ENCODE assay signal across 1 cellular context in genomic region chr1:162717548-162717947, GRCh38.
A peak's percentile ranks its signal among the peaks of the same experiment; 100 is the strongest.
TF ChIP-seq lines count a peak whose summit lies in the region.

No MANE protein-coding gene starts in this region.

TF ChIP-seq in GM12878, 131 proteins besides CTCF, POLR2A, EP300 and RAD21 (continues in another document):
- TF ChIP-seq ZBTB33 (IDR thresholded peaks at IDR 0.05) = no peak
- no peak for TF ChIP-seq POLR2AphosphoS2 (IDR thresholded peaks at IDR 0.05; ENCODE audit: low read depth, low read length)
- no peak for TF ChIP-seq NRF1 (conservative IDR thresholded peaks at IDR 0.05; ENCODE audit: low read depth, low read length)
- TF ChIP-seq SREBF1 (IDR thresholded peaks at IDR 0.05; ENCODE audit: low read length) = no peak
- TF ChIP-seq GABPA (IDR thresholded peaks at IDR 0.05; ENCODE audit: low read depth) = 0 out of 2 replicates have a peak, but pooled peaks have one; percentile 31
- no peak for TF ChIP-seq PAX8 (IDR thresholded peaks at IDR 0.05)
- no peak for TF ChIP-seq CHD1 (IDR thresholded peaks at IDR 0.05; ENCODE audit: low read depth, low read length)
- TF ChIP-seq LARP7 (IDR thresholded peaks at IDR 0.05) = no peak
- no peak for TF ChIP-seq SMAD1 (IDR thresholded peaks at IDR 0.05; ENCODE audit: low read depth, partially characterized antibody)
- no peak for TF ChIP-seq TBL1XR1 (IDR thresholded peaks at IDR 0.05; ENCODE audit: low read depth, low read length)
- TF ChIP-seq NFIC (IDR thresholded peaks at IDR 0.05; ENCODE audit: low read depth, low read length) = peak; percentile 62; the same call in 1 of the 2 replicates
- no peak for TF ChIP-seq RELB (IDR thresholded peaks at IDR 0.05; ENCODE audit: low read depth)
- no peak for TF ChIP-seq MAX (IDR thresholded peaks at IDR 0.05; ENCODE audit: low read depth, low read length)
- no peak for TF ChIP-seq FOS (IDR thresholded peaks at IDR 0.05; ENCODE audit: borderline replicate concordance, extremely low read depth, insufficient read length)
- no peak for TF ChIP-seq MYB (IDR thresholded peaks at IDR 0.05; ENCODE audit: borderline replicate concordance, low read depth, low read length)
- no peak for TF ChIP-seq NFYA (IDR thresholded peaks at IDR 0.05; ENCODE audit: borderline replicate concordance, low read depth, low read length)
- TF ChIP-seq E2F8 (IDR thresholded peaks at IDR 0.05; ENCODE audit: low read depth, partially characterized antibody) = no peak
- no peak for TF ChIP-seq BHLHE40 (IDR thresholded peaks at IDR 0.05; ENCODE audit: borderline replicate concordance in 1 of 2, low read depth in 2 of 2, low read length in 1 of 2)
- TF ChIP-seq CBFB (IDR thresholded peaks at IDR 0.05; ENCODE audit: low read depth) = no peak
- no peak for TF ChIP-seq SMC3 (IDR thresholded peaks at IDR 0.05; ENCODE audit: borderline replicate concordance, low read length)
- no peak for TF ChIP-seq SIN3A (IDR thresholded peaks at IDR 0.05; ENCODE audit: low read depth, low read length)
- TF ChIP-seq SPI1 (IDR thresholded peaks at IDR 0.05; ENCODE audit: borderline replicate concordance, insufficient read depth, low read depth, low read length) = no peak
- TF ChIP-seq CREB1 (IDR thresholded peaks at IDR 0.05; ENCODE audit: low read depth) = no peak
- no peak for TF ChIP-seq SREBF2 (IDR thresholded peaks at IDR 0.05; ENCODE audit: low read length)
- TF ChIP-seq SIX5 (IDR thresholded peaks at IDR 0.05; ENCODE audit: low read depth, low read length, severe bottlenecking) = no peak
- no peak for TF ChIP-seq TCF7 (IDR thresholded peaks at IDR 0.05; ENCODE audit: borderline replicate concordance)
- TF ChIP-seq KDM1A (IDR thresholded peaks at IDR 0.05; ENCODE audit: borderline replicate concordance) = no peak
- no peak for TF ChIP-seq RAD51 (IDR thresholded peaks at IDR 0.05)
- TF ChIP-seq MTA2 (IDR thresholded peaks at IDR 0.05; ENCODE audit: low read depth) = 0 out of 2 replicates have a peak, but pooled peaks have one; percentile 16
- TF ChIP-seq MYC (IDR thresholded peaks at IDR 0.05; ENCODE audit: insufficient read depth, insufficient read length, insufficient replicate concordance, low read length, severe bottlenecking) = no peak
- peak; percentile 29; the same call in 1 of the 2 replicates for TF ChIP-seq RUNX3 (IDR thresholded peaks at IDR 0.05; ENCODE audit: low read length)
- peak; percentile 33; the same call in 1 of the 2 replicates for TF ChIP-seq CREM (IDR thresholded peaks at IDR 0.05; ENCODE audit: low read depth)
- TF ChIP-seq MEF2B (IDR thresholded peaks at IDR 0.05; ENCODE audit: partially characterized antibody, poor library complexity, severe bottlenecking) = no peak
- TF ChIP-seq ZNF592 (IDR thresholded peaks at IDR 0.05) = no peak
- TF ChIP-seq WRNIP1 (IDR thresholded peaks at IDR 0.05; ENCODE audit: borderline replicate concordance, low read depth, low read length) = no peak
- TF ChIP-seq TAF1 (IDR thresholded peaks at IDR 0.05; ENCODE audit: borderline replicate concordance, low read depth, low read length) = no peak
- no peak for TF ChIP-seq ZNF622 (IDR thresholded peaks at IDR 0.05)
- TF ChIP-seq CEBPZ (IDR thresholded peaks at IDR 0.05; ENCODE audit: low read depth, low read length) = no peak
- no peak for TF ChIP-seq IKZF1 (conservative IDR thresholded peaks at IDR 0.05)
- peak in 1 of 2 experiments; percentile 76; a peak in 1 of 4 replicates for TF ChIP-seq ETV6 (conservative IDR thresholded peaks at IDR 0.05 in 1 of 2, IDR thresholded peaks at IDR 0.05 in 1 of 2; ENCODE audit: borderline replicate concordance in 1 of 2, low read depth in 1 of 2)
- no peak for TF ChIP-seq CUX1 (IDR thresholded peaks at IDR 0.05; ENCODE audit: insufficient replicate concordance, low read depth, low read length)
